In the genomic region with DNA sequence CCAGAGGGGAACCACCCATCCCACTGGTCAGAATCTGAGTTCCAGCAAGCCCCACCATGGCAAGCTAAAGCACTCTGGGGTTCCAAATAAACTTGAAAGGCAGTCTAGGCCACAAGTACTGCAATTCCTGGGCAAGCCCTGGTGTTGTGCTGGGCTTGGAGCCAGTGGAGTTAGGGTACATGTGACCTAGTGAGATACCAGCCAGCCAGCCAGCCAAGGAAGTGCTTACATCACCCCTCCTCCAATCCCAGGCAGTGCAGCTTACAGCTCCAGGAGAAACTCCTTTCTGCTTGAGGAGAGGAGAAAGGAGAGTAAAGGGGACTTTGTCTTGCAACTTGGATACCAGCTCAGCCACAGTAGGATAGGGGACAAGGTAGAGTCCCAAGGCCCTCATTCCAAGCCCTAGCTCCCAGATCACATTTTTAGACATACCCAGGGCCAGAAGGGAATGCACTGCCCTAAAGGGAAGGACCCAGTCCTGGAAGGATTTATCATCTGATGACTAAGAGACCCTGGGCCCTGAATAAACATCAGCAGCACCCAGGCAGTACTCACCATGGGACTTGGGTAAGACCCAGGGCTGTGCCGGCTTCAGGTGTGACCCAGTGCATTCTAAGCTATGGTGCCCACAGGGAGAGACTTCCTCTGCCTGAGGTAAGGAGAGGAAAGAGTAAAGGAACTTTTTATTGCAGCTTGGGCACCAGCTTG, we compare ENCODE assay signal across 7 cellular contexts.
DNase-seq lines count a peak whose midpoint lies in the region; ATAC-seq, FAIRE-seq and TF ChIP-seq lines count a peak whose summit lies in the region.
"Not testable (repeated sequence)": the region's sequence is repeated elsewhere in the genome, so short reads cannot be mapped to it uniquely, and the experiment has no call there.

No MANE protein-coding gene starts in this region.

- H2BK120ac ChIP-seq in mesendoderm (ENCODE audit: low read depth, low read length): not testable (repeated sequence)

- TF ChIP-seq POLR2A in endothelial cell of umbilical vein (IDR thresholded peaks at IDR 0.05; ENCODE audit: low read depth, low read length); heart left ventricle (IDR thresholded peaks at IDR 0.05); sigmoid colon (IDR thresholded peaks at IDR 0.05): not testable (repeated sequence)

- intact Hi-C loops in endothelial cell of umbilical vein (cut with micrococcal nuclease) (loop anchor here (1.0 kb wide), 1 partner anchor 26 kb away; no protein-coding TSS in a partner anchor), heart left ventricle (cut with DNase I) (loop anchor here in 2 of 10 donors (5.0 kb wide), 1 partner anchor 175 kb away; the partner anchor contains the start of gene FAM117B (in 2 of the 2)), sigmoid colon (cut with DNase I) (loop anchor here (5.0 to 10.0 kb wide), 2 partner anchors 65 to 173 kb away; partner anchors contain the start of genes FAM117B and ICA1L)

- POLR2A ChIA-PET in endothelial cell of umbilical vein (lab: Charles Lee): interaction anchor here (0.6 kb wide), 1 partner anchor 14 kb away, joined by 3 read pairs; no protein-coding TSS in a partner anchor

- not testable (repeated sequence) for TF ChIP-seq CTCF in endothelial cell of umbilical vein (IDR thresholded peaks at IDR 0.05; ENCODE audit: extremely low read depth in 1 of 2, insufficient read depth in 1 of 2, low read depth in 1 of 2, low read length in 2 of 2); heart left ventricle (IDR thresholded peaks at IDR 0.05); sigmoid colon (IDR thresholded peaks at IDR 0.05)

- H3K9me1 ChIP-seq in endothelial cell of umbilical vein (replicated peaks; ENCODE audit: control insufficient read depth, extremely low read depth, insufficient read depth, low read length): not testable (repeated sequence)

- not testable (repeated sequence) for H3K27ac ChIP-seq in endothelial cell of umbilical vein (ENCODE audit: insufficient read depth, low read depth, low read length); mesendoderm (ENCODE audit: low read depth, low read length)
- H3K27ac ChIP-seq in heart left ventricle: peak overlapping the region in 9 of 12 donors; percentile 19 to 69 (median 56)
- H3K27ac ChIP-seq in sigmoid colon: peak overlapping the region in 3 of 4 donors; percentile 71 to 81 (median 77)

- not testable (repeated sequence) for H3K9ac ChIP-seq in endothelial cell of umbilical vein (replicated peaks; ENCODE audit: extremely low read depth, insufficient read depth, low read length); mesendoderm (ENCODE audit: low read length)

- H4K8ac ChIP-seq in mesendoderm (ENCODE audit: low read depth, low read length): not testable (repeated sequence)

- not testable (repeated sequence) for H2BK5ac ChIP-seq in mesendoderm (ENCODE audit: low read length)

- peak; percentile 89 for FAIRE-seq in endothelial cell of umbilical vein (lab: Jason Lieb, UNC)

- 89 to 100% (median 97%) methylated on average over 1 of the region's 1 CpG for WGBS in heart left ventricle, 4 donors
- no CpG with 5 or more reads among the region's 1 CpG for WGBS in mesendoderm (ENCODE audit: extremely low coverage, insufficient coverage, low lambda C conversion rate)
- WGBS in sigmoid colon, 2 donors: 95 to 98% methylated on average over 1 of the region's 1 CpG

- not testable (repeated sequence) for H3K4me3 ChIP-seq in endothelial cell of umbilical vein (replicated peaks in 1 of 3; ENCODE audit: insufficient read depth in 1 of 3, low read depth in 1 of 3, low read length in 3 of 3); heart left ventricle; mesendoderm (ENCODE audit: low read length); sigmoid colon

- not testable (repeated sequence) for H3K18ac ChIP-seq in mesendoderm (ENCODE audit: low read length)

- not testable (repeated sequence) for H3K36me3 ChIP-seq in endothelial cell of umbilical vein (ENCODE audit: control insufficient read depth in 2 of 2, extremely low read depth in 1 of 2, insufficient read depth in 2 of 2, low read length in 2 of 2); mesendoderm (ENCODE audit: control insufficient read depth, insufficient read depth, low read length); sigmoid colon
- peaks cover 0 to 15% (median 0%) of the 10 kb centered on the region in 9 donors for H3K36me3 ChIP-seq in heart left ventricle

- DNase-seq in GM04504 (ENCODE audit: low read depth) (peak; percentile 23), NCI-H226 (peak; percentile 75), amniotic epithelial cell (ENCODE audit: low read depth) (peak; percentile 93), endothelial cell of umbilical vein (ENCODE audit: low read depth, low spot score) (peak; percentile 92), heart left ventricle (peak; percentile 67 to 90 (median 80)), mesendoderm (peak; percentile 35), sigmoid colon (peak; percentile 94)

- H4K20me1 ChIP-seq in endothelial cell of umbilical vein (replicated peaks; ENCODE audit: control insufficient read depth, extremely low read depth, insufficient read depth, low read length): not testable (repeated sequence)

- H3K9me3 ChIP-seq in endothelial cell of umbilical vein (replicated peaks; ENCODE audit: control insufficient read depth, insufficient read depth, low read length); sigmoid colon: not testable (repeated sequence)
- peaks cover 0 to 13% (median 0%) of the 10 kb centered on the region in 12 donors for H3K9me3 ChIP-seq in heart left ventricle

- H2AK5ac ChIP-seq in mesendoderm (ENCODE audit: low read length): not testable (repeated sequence)

- not testable (repeated sequence) for H4K5ac ChIP-seq in mesendoderm (ENCODE audit: low read length)

- H3K4me1 ChIP-seq in endothelial cell of umbilical vein (ENCODE audit: control insufficient read depth, extremely low read depth, insufficient read depth, low read length) (peaks cover 15% of the 10 kb centered on the region), heart left ventricle (peaks cover 0 to 21% (median 10%) of the 10 kb centered on the region in 12 donors), sigmoid colon (peaks cover 0 to 29% (median 12%) of the 10 kb centered on the region in 4 donors)
- H3K4me1 ChIP-seq in mesendoderm (ENCODE audit: control insufficient read depth, low read depth, low read length): not testable (repeated sequence)

- H3K4me2 ChIP-seq in endothelial cell of umbilical vein (ENCODE audit: insufficient read depth, low read length); mesendoderm (ENCODE audit: low read length): not testable (repeated sequence)

- TF ChIP-seq EP300 in sigmoid colon (IDR thresholded peaks at IDR 0.05): not testable (repeated sequence)

- not testable (repeated sequence) for H2BK15ac ChIP-seq in mesendoderm (replicated peaks; ENCODE audit: low read depth)

- ATAC-seq in heart left ventricle: peak; percentile 95 to 97 (median 96)

- not testable (repeated sequence) for H3K27me3 ChIP-seq in endothelial cell of umbilical vein (ENCODE audit: control insufficient read depth in 2 of 2, insufficient read depth in 2 of 2, low read length in 2 of 2); heart left ventricle; mesendoderm (ENCODE audit: insufficient read depth, low read length, poor library complexity); sigmoid colon

- BruUV-seq in endothelial cell of umbilical vein (replicated peaks; lab: Mats Ljungman, UMichigan): not testable (repeated sequence)

- dilution Hi-C loops in endothelial cell of umbilical vein (cut with MboI; ENCODE audit: extremely low pct_ligation_motif_present, low sequenced_read_pairs): not testable (repeated sequence)

- CTCF ChIA-PET in endothelial cell of umbilical vein (lab: Charles Lee): interaction anchor here (0.9 to 1.2 kb wide), 4 partner anchors 10 to 216 kb away, joined by 3 to 4 read pairs (median 3); no protein-coding TSS in a partner anchor

- not testable (repeated sequence) for H3K79me1 ChIP-seq in mesendoderm (ENCODE audit: low read length)

- not testable (repeated sequence) for H3K23ac ChIP-seq in mesendoderm (ENCODE audit: low read length)

- peak overlapping the region; percentile 8 for H2AFZ ChIP-seq in endothelial cell of umbilical vein (ENCODE audit: low read depth, low read length)

- H3K56ac ChIP-seq in mesendoderm (ENCODE audit: low read length): not testable (repeated sequence)

- H3K4ac ChIP-seq in mesendoderm (ENCODE audit: low read depth, low read length): not testable (repeated sequence)

- not testable (repeated sequence) for H3K79me2 ChIP-seq in endothelial cell of umbilical vein (ENCODE audit: control insufficient read depth, insufficient read depth, low read length); mesendoderm (ENCODE audit: control insufficient read depth, insufficient read depth, low read length)

Comparison
In these comparisons a context has a peak if more than half of its experiments do, and no peak if none do; other contexts are left out.
1. DNase-seq: peak in every context shown above with its lines; median percentile 94 in sigmoid colon; 93 in amniotic epithelial cell; 92 in endothelial cell of umbilical vein; 80 in heart left ventricle; 75 in NCI-H226; 35 in mesendoderm; 23 in GM04504.